Comparison of ENCODE assay signal across 10 cellular contexts in genomic region chr6:36853325-36853724, GRCh38. TPM values are rescaled to one million over a fixed set of nuclear protein-coding genes. Genes with fewer than 3 reads are reported as not detected.
DNase-seq lines count a peak whose midpoint lies in the region; ATAC-seq and TF ChIP-seq lines count a peak whose summit lies in the region.
"Had no signal": no experiment of that assay in that cellular context is flagged by ENCODE, and none has a peak within 500 bp of the region (broad histone marks: within the 10 kb centered on the region; RNA-seq: fewer than 3 reads in every experiment).

No MANE protein-coding gene starts in this region.

- no peak overlapping the region for H3K23ac ChIP-seq in H9 (ENCODE audit: insufficient read length, low read depth, low read length)

- H3K4me1 Mint-ChIP-seq in H9, result peaks cover 25 to 26% of the 10 kb centered on the region in 2 experiments

- peaks cover 4% of the 10 kb centered on the region for H3K23me2 ChIP-seq in H9 (ENCODE audit: insufficient read length, low read depth, low read length, poor library complexity, severe bottlenecking)

- peak; percentile 56 to 67 for ATAC-seq in lower lobe of right lung
- no peak for ATAC-seq in GM18909 (IDR thresholded peaks at IDR 0.05; ENCODE audit: poor library complexity, unreplicated experiment)

- no peak overlapping the region for H3K14ac ChIP-seq in H9 (ENCODE audit: insufficient read depth, low read length)

- peaks cover 4% of the 10 kb centered on the region for H3K79me1 ChIP-seq in H9 (ENCODE audit: insufficient read depth, low read depth, low read length, poor library complexity, severe bottlenecking)

- H2BK12ac ChIP-seq in H9 (ENCODE audit: insufficient read length, low read depth, low read length), result no peak overlapping the region

- CTCF ChIA-PET in AG04450 (lab: Charles Lee), result interaction anchor here (0.5 to 6.2 kb wide), 12 partner anchors 10 to 357 kb away, joined by 3 to 57 read pairs (median 6); partner anchors contain the start of gene C6orf89
- CTCF ChIA-PET in GM10248 (lab: Yijun Ruan, JAX), result interaction anchor here (0.7 to 7.7 kb wide), 10 partner anchors 10 to 356 kb away, joined by 3 to 87 read pairs (median 12); partner anchors contain the start of genes C6orf89 and PPIL1

- H4K8ac ChIP-seq in H9 (replicated peaks; ENCODE audit: insufficient read length, low read depth, low read length), result no peak overlapping the region

- H4K5ac ChIP-seq in H9 (ENCODE audit: insufficient read length, low read depth, low read length), result no peak overlapping the region

- H3K9me3 Mint-ChIP-seq in H9, result no peaks in the 10 kb centered on the region; a peak in 1 of 5 replicates

- H3K36me3 ChIP-seq in lower lobe of right lung, result peaks cover 19% of the 10 kb centered on the region

- H2BK20ac ChIP-seq in H9 (ENCODE audit: low read depth, low read length, poor library complexity, severe bottlenecking), result no peak overlapping the region

- H3K4me3 ChIP-seq in AG04450 (ENCODE audit: low read depth, low read length) (no peak overlapping the region), lower lobe of right lung (no peak overlapping the region)

- no peak overlapping the region for H3K18ac ChIP-seq in H9 (ENCODE audit: insufficient read length, low read depth, low read length)

- no peak overlapping the region for H2BK5ac ChIP-seq in H9 (ENCODE audit: insufficient read length, low read length)

- H4K20me1 ChIP-seq in H9 (ENCODE audit: control insufficient read depth, insufficient read depth, insufficient read length), result peaks cover 2% of the 10 kb centered on the region

- H3K27ac Mint-ChIP-seq in H9, result 0 out of 7 replicates have a peak overlapping the region, but pooled peaks of 1 of the 3 experiments have one; percentile 2

- peaks cover 2% of the 10 kb centered on the region; the same call in 1 of the 2 replicates for H3K27me3 Mint-ChIP-seq in H9 (ENCODE audit: low read depth)

- H3K4ac ChIP-seq in H9 (ENCODE audit: low read depth, low read length), result no peak overlapping the region

- H3K4me2 ChIP-seq in H9 (ENCODE audit: insufficient read depth, insufficient read length, low read length), result no peak overlapping the region

- H3K56ac ChIP-seq in H9 (ENCODE audit: insufficient read length, low read depth, low read length), result no peak overlapping the region

- DNase-seq in AG04450 (ENCODE audit: low read depth, low spot score) (peak; percentile 62), LHCN-M2 (ENCODE audit: low read depth) (peak; percentile 86), cerebellar cortex (ENCODE audit: low spot score) (peak; percentile 82), lower lobe of right lung (no peak), H9 (no peak), NCI-H345 treated with DMSO at 0.1 percent for 48 hours (lab: John Stamatoyannopoulos, UW; ENCODE audit: unreplicated experiment) (no peak), GM10248 (ENCODE audit: extremely low spot score) (no peak)
- DNase-seq: effector CD8-positive, alpha-beta T cell; stimulated activated CD4-positive, alpha-beta T cell treated with anti-CD3 and anti-CD28 coated beads, Interleukin-4, amount 100 ng/mL, for 24 hours had no signal

- H2AFZ ChIP-seq in H9 (ENCODE audit: low read length), result no peak overlapping the region

- H3K4me1 ChIP-seq in lower lobe of right lung (peaks cover 29% of the 10 kb centered on the region), H9 (ENCODE audit: insufficient read depth, low read length) (no peaks in the 10 kb centered on the region; the same call in 1 of the 2 replicates)

- H2BK15ac ChIP-seq in H9 (ENCODE audit: low read depth, low read length), result no peak overlapping the region

- POLR2A ChIA-PET in AG04450 (lab: Yijun Ruan, JAX), result interaction anchor here (0.6 to 1.4 kb wide), 2 partner anchors 21 to 131 kb away, joined by 3 read pairs; no protein-coding TSS in a partner anchor
- POLR2A ChIA-PET in GM10248 (lab: Yijun Ruan, JAX), result interaction anchor here (0.5 kb wide), 1 partner anchor 257 kb away, joined by 3 read pairs; no protein-coding TSS in a partner anchor

- TF ChIP-seq CTCF in AG04450 (IDR thresholded peaks at IDR 0.05; ENCODE audit: low read depth, low read length) (no peak), lower lobe of right lung (IDR thresholded peaks at IDR 0.05) (no peak), H9 (conservative IDR thresholded peaks at IDR 0.05) (no peak), GM10248 (IDR thresholded peaks at IDR 0.05; ENCODE audit: control extremely low read depth, extremely low read depth, low read depth, missing control alignments) (no peak)

- WGBS in H9 (ENCODE audit: extremely low coverage, insufficient read length, low lambda C conversion rate), result no CpG with 5 or more reads among the region's 5 CpGs

- H3K79me2 ChIP-seq in H9 (ENCODE audit: insufficient read depth, low read length), result peaks cover 2% of the 10 kb centered on the region; the same call in 1 of the 2 replicates

- H3K36me3 Mint-ChIP-seq in H9 (ENCODE audit: insufficient read depth in 1 of 3, low read depth in 3 of 3), result peaks cover 23 to 50% (median 43%) of the 10 kb centered on the region in 3 experiments; a peak in 6 of 7 replicates

- H3K27me3 ChIP-seq in AG04450 (ENCODE audit: control insufficient read depth, insufficient read depth, low read length), result no peaks in the 10 kb centered on the region
- H3K27me3 ChIP-seq in lower lobe of right lung (ENCODE audit: low read depth), result no peaks in the 10 kb centered on the region
- H3K27me3 ChIP-seq in H9 (ENCODE audit: insufficient read depth, low read length), result no peaks in the 10 kb centered on the region

- H3K27ac ChIP-seq in AG04450 (ENCODE audit: low read depth, low read length) (peak overlapping the region; percentile 68), lower lobe of right lung (peak overlapping the region; percentile 37), H9 (ENCODE audit: insufficient read length, low read depth, low read length) (no peak overlapping the region)

- H2BK120ac ChIP-seq in H9 (ENCODE audit: low read depth, low read length, poor library complexity, severe bottlenecking), result no peak overlapping the region

- no peak overlapping the region for H3K9ac ChIP-seq in H9 (ENCODE audit: extremely low read depth, insufficient read length, low read length)

- H3K9me3 ChIP-seq in AG04450 (ENCODE audit: control insufficient read depth, insufficient read depth, low read length) (peaks cover 8% of the 10 kb centered on the region), lower lobe of right lung (no peaks in the 10 kb centered on the region), H9 (ENCODE audit: control insufficient read depth, low read depth, low read length) (no peaks in the 10 kb centered on the region)

- H3T11ph ChIP-seq in H9 (ENCODE audit: low read length), result no peak overlapping the region

- no peak overlapping the region for H2AK5ac ChIP-seq in H9 (ENCODE audit: insufficient read length, low read length)

- no peak overlapping the region for H4K91ac ChIP-seq in H9 (ENCODE audit: insufficient read length, low read depth, low read length)

- H3K4me3 Mint-ChIP-seq in H9, result no peak overlapping the region

- intact Hi-C loops in lower lobe of right lung (cut with DNase I), result loop anchor here (5.0 kb wide), 1 partner anchor 86 kb away; no protein-coding TSS in a partner anchor

RNA-seq across cellular contexts. Expression of gene CPNE5, which starts 14.1 kb away (rescaled TPM):
- 0.06 and 0.10 TPM in 2 replicates for polyA plus RNA-seq in AG04450 (2011; rRNA removed)
- 0.14 and 0.30 TPM in 2 replicates for polyA minus RNA-seq in AG04450 (2011; rRNA and poly(A)+ RNA removed)
- total RNA-seq in LHCN-M2 (2014; rRNA removed), result not detected in 2 replicates
- 0.22 TPM for polyA plus RNA-seq in LHCN-M2 (2012)
- 2.4 TPM for total RNA-seq in lower lobe of right lung
- 0.29 and 0.52 TPM in 2 replicates for total RNA-seq in H9 (2021)

RNA-seq across cellular contexts. Expression of gene PPIL1, which starts 21.3 kb away (rescaled TPM):
- polyA plus RNA-seq in AG04450 (2011; rRNA removed), result 34.4 and 40.7 TPM in 2 replicates
- 26.2 and 29.5 TPM in 2 replicates for polyA minus RNA-seq in AG04450 (2011; rRNA and poly(A)+ RNA removed)
- total RNA-seq in LHCN-M2 (2014; rRNA removed), result 38.9 and 43.3 TPM in 2 replicates
- polyA plus RNA-seq in LHCN-M2 (2012), result 23.7 TPM
- 14.4 TPM for total RNA-seq in lower lobe of right lung
- 87.8 and 88.3 TPM in 2 replicates for total RNA-seq in H9 (2021)

RNA-seq across cellular contexts. Expression of gene C6orf89, which starts 32.4 kb away (rescaled TPM):
- 59.7 and 60.4 TPM in 2 replicates for polyA plus RNA-seq in AG04450 (2011; rRNA removed)
- polyA minus RNA-seq in AG04450 (2011; rRNA and poly(A)+ RNA removed), result 33.6 and 37.3 TPM in 2 replicates
- total RNA-seq in LHCN-M2 (2014; rRNA removed) (43.6 and 44.8 TPM in 2 replicates), lower lobe of right lung (54.7 TPM), H9 (2021) (11.8 and 12.7 TPM in 2 replicates)
- polyA plus RNA-seq in LHCN-M2 (2012), result 34.5 TPM

Comparison
In these comparisons a context has a peak if more than half of its experiments do, and no peak if none do; other contexts are left out.
1. DNase-seq: peak in AG04450 (single experiment), LHCN-M2 (single experiment) and cerebellar cortex (single experiment); none in lower lobe of right lung (single experiment), H9 (single experiment), NCI-H345 treated with DMSO at 0.1 percent for 48 hours (single experiment) and GM10248 (single experiment).